In the genomic region with DNA sequence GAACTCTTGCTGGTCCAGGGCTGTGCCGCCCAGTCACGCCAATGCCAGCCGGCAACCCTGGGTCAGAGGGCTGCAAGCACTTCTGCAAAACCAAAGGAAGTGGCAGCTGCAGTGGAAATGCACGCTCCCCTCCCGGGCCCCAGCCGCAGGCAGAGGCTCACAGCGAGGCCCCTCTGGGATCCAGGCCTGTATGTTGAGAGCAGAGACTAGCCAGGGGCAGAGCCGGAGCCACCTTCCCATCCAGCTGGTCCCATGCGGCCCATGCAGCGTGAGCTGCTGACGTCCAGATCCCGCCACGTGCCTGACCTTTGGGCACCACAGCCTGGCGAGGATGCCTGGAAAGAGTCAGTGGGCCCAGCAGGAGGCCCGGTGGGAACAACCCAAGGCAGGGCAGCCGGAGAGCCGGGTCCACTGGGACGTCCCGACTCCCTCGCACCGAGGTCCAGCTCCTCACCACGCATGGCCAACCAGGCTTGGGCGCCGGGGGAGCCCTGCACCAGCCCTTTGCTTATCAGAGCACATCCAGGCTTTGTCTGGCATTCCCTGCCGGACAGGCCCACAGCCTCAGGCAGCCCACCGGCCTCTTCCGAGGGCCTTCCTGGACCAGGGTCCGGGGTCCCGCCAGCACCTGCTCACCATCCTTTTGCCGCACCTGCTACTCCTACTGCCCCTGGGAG, we compare ENCODE assay signal across 8 cellular contexts. TPM values are rescaled to one million over a fixed set of nuclear protein-coding genes. Genes with fewer than 3 reads are reported as not detected.
A peak's percentile ranks its signal among the peaks of the same experiment; 100 is the strongest.
DNase-seq lines count a peak whose midpoint lies in the region; ATAC-seq lines count a peak whose summit lies in the region.

No MANE protein-coding gene starts in this region.

- H3K9me3 ChIP-seq in SJCRH30 (replicated peaks) = no peaks in the 10 kb centered on the region
- no peaks in the 10 kb centered on the region for H3K9me3 ChIP-seq in effector memory CD4-positive, alpha-beta T cell (ENCODE audit: control insufficient read depth, low read length)

- peak overlapping the region; percentile 56; the same call in 1 of the 2 replicates for H3K4me3 ChIP-seq in GM08714 (ENCODE audit: low read length)
- H3K4me3 ChIP-seq in SJCRH30 = no peak overlapping the region
- peak overlapping the region; percentile 57 for H3K4me3 ChIP-seq in effector memory CD4-positive, alpha-beta T cell (ENCODE audit: insufficient read depth, low read depth, low read length, poor library complexity, severe bottlenecking)

- DNase-seq in SJCRH30 = peak; percentile 82 to 84
- DNase-seq in effector memory CD4-positive, alpha-beta T cell = no peak
- peak; percentile 30 for DNase-seq in pons (ENCODE audit: low spot score)
- no peak for DNase-seq in OCI-M1 (lab: John Stamatoyannopoulos, UW)
- no peak for DNase-seq in RKO (ENCODE audit: low spot score)
- no peak for DNase-seq in NCI-H1092 treated with DMSO at 0.1 percent for 48 hours (lab: John Stamatoyannopoulos, UW)

- H3K4me1 ChIP-seq in SJCRH30 = peaks cover 45% of the 10 kb centered on the region
- peaks cover 69% of the 10 kb centered on the region for H3K4me1 ChIP-seq in effector memory CD4-positive, alpha-beta T cell (ENCODE audit: control insufficient read depth, insufficient read depth, low read length, poor library complexity, severe bottlenecking)

- H3K36me3 ChIP-seq in SJCRH30 = no peaks in the 10 kb centered on the region
- peaks cover 15% of the 10 kb centered on the region for H3K36me3 ChIP-seq in effector memory CD4-positive, alpha-beta T cell (ENCODE audit: control insufficient read depth, insufficient read depth, low read length)

- H3K27ac ChIP-seq in SJCRH30 = peak overlapping the region; percentile 9; the same call in 1 of the 2 replicates
- H3K27ac ChIP-seq in effector memory CD4-positive, alpha-beta T cell (ENCODE audit: insufficient read depth, low read length, poor library complexity, severe bottlenecking) = peak overlapping the region; percentile 100

- H3K27me3 ChIP-seq in SJCRH30 = no peaks in the 10 kb centered on the region
- H3K27me3 ChIP-seq in effector memory CD4-positive, alpha-beta T cell (replicated peaks; ENCODE audit: control insufficient read depth, insufficient read depth, low read length, poor library complexity, severe bottlenecking) = no peaks in the 10 kb centered on the region

- no peak for ATAC-seq in HG03108 (IDR thresholded peaks at IDR 0.05; ENCODE audit: unreplicated experiment)

RNA-seq across cellular contexts. Expression of a gene that starts 4.3 kb away (rescaled TPM):
- 0.40 and 0.63 TPM in 2 replicates for total RNA-seq in SJCRH30 (2014; rRNA removed; shearing (Covaris generic))

RNA-seq across cellular contexts. Expression of a gene that starts 40.0 kb away (rescaled TPM):
- total RNA-seq in SJCRH30 (2014; rRNA removed; shearing (Covaris generic)) = 92.3 and 98.0 TPM in 2 replicates

Comparison
In these comparisons a context has a peak if more than half of its experiments do, and no peak if none do; other contexts are left out.
1. DNase-seq: peak in SJCRH30 (2 of 2) and pons (single experiment); none in effector memory CD4-positive, alpha-beta T cell (0 of 3), OCI-M1 (single experiment), RKO (single experiment) and NCI-H1092 treated with DMSO at 0.1 percent for 48 hours (single experiment).